ENCODE assay signal across 8 cellular contexts in the genomic region with DNA sequence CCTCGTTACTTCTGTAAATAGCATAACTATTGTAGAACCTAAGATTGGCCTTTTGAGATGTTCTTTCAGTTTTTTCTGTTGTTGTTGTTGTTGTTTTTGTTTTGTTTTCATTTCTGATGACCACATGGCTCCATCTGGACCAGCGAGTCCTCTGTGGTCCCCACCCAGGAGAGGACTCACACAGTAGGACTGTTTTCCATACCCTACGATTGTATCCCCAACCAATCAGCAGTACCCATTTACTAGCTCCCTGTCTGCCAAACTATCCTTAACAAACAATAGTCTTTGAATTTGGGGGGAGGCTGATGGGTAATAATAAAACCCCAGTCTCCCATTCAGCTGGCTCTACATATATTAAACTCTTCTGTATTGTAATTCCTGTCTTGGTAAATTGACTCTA.
"Had no signal": no experiment of that assay in that cellular context is flagged by ENCODE, and none has a peak within 500 bp of the region (broad histone marks: within the 10 kb centered on the region; RNA-seq: fewer than 3 reads in every experiment).

No MANE protein-coding gene starts in this region.

- H3K4me3 ChIP-seq: GM12878 had no signal

- DNase-seq: GDM1, GF-D8 had no signal

- FAIRE-seq: G401.6, GM12878, GM12891, GM12892, GM18507, GM19239 had no signal

- ATAC-seq: GM12878 had no signal
